Comparison of ENCODE assay signal across 1 cellular context in the genomic region with DNA sequence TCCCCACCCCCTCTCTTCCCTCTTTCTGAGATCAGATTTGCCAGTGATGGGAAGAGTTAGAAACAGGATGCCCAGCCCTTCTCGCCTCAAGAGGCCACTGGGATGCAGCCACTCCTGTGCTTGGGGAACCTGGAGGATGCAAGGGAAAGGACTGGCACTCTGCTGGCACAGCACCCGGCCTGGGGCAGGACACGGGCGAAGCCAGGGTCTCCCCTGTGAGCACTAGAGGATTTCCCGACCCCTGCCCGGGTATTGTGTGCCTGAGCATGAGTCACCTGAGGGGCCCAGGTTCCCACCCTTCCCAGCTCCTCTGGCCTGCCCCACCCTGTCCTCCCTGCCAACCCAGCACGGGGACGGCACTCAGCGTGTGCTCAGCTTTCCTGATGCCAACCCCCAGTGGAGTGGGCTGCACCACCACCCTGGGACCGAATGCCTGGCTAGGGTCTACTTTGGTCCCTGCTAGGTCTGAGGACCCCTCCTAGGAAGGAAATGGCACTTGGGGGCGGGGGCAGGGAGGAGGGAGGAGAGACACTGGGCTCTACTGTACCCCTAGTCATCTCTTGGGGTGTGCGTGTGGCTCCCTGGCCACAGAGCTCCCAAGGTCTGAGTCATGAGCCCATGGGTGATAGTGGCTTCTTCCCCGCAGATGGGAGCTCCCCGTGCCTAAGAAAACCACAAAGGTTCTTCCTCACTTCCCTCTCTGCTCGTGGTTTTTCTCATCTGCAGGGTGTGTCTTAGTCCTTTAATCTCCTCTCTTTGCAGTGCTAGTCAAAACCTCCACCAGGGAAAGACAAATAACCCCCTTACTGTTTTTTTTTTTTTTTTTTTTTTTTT.
TF ChIP-seq lines count a peak whose summit lies in the region.

No MANE protein-coding gene starts in this region.

TF ChIP-seq in WTC11, 78 proteins besides CTCF, POLR2A, EP300 and RAD21 (continued from another document):
- TF ChIP-seq, protein P1, sequence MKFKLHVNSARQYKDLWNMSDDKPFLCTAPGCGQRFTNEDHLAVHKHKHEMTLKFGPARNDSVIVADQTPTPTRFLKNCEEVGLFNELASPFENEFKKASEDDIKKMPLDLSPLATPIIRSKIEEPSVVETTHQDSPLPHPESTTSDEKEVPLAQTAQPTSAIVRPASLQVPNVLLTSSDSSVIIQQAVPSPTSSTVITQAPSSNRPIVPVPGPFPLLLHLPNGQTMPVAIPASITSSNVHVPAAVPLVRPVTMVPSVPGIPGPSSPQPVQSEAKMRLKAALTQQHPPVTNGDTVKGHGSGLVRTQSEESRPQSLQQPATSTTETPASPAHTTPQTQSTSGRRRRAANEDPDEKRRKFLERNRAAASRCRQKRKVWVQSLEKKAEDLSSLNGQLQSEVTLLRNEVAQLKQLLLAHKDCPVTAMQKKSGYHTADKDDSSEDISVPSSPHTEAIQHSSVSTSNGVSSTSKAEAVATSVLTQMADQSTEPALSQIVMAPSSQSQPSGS (CRISPR knock-in tag; IDR thresholded peaks at IDR 0.05; ENCODE audit: borderline replicate concordance, low read depth): no peak
- TF ChIP-seq, protein P2, sequence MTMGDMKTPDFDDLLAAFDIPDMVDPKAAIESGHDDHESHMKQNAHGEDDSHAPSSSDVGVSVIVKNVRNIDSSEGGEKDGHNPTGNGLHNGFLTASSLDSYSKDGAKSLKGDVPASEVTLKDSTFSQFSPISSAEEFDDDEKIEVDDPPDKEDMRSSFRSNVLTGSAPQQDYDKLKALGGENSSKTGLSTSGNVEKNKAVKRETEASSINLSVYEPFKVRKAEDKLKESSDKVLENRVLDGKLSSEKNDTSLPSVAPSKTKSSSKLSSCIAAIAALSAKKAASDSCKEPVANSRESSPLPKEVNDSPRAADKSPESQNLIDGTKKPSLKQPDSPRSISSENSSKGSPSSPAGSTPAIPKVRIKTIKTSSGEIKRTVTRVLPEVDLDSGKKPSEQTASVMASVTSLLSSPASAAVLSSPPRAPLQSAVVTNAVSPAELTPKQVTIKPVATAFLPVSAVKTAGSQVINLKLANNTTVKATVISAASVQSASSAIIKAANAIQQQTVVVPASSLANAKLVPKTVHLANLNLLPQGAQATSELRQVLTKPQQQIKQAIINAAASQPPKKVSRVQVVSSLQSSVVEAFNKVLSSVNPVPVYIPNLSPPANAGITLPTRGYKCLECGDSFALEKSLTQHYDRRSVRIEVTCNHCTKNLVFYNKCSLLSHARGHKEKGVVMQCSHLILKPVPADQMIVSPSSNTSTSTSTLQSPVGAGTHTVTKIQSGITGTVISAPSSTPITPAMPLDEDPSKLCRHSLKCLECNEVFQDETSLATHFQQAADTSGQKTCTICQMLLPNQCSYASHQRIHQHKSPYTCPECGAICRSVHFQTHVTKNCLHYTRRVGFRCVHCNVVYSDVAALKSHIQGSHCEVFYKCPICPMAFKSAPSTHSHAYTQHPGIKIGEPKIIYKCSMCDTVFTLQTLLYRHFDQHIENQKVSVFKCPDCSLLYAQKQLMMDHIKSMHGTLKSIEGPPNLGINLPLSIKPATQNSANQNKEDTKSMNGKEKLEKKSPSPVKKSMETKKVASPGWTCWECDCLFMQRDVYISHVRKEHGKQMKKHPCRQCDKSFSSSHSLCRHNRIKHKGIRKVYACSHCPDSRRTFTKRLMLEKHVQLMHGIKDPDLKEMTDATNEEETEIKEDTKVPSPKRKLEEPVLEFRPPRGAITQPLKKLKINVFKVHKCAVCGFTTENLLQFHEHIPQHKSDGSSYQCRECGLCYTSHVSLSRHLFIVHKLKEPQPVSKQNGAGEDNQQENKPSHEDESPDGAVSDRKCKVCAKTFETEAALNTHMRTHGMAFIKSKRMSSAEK (CRISPR knock-in tag; IDR thresholded peaks at IDR 0.05; ENCODE audit: borderline replicate concordance): no peak
- TF ChIP-seq NR3C1 (CRISPR knock-in tag; conservative IDR thresholded peaks at IDR 0.05; ENCODE audit: low read depth) (no peak), FOXJ3 (CRISPR knock-in tag; IDR thresholded peaks at IDR 0.05; ENCODE audit: borderline replicate concordance) (no peak)
